Comparison of ENCODE assay signal across 12 cellular contexts in the genomic region with DNA sequence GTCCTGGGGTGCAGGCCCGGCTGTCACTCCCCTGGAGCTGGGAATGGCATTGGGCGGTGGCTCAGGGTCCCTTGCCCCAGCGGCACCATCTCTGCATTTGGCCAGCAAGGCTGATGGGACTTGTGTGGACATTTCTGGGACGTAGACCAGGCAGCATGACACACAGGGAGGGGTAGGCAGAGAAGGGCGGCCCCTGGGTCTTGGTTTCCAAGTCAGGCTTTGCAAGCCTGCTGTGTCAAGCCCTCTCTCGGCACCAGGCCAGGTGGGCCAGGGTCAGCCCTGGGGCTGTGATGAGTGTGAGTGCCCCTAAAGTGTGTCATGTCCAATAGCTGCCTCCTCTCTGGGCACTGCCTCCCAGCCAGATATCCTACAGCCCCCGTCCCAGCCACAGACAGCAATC.
DNase-seq lines count a peak whose midpoint lies in the region; ATAC-seq and TF ChIP-seq lines count a peak whose summit lies in the region.
"Had no signal": no experiment of that assay in that cellular context is flagged by ENCODE, and none has a peak within 500 bp of the region (broad histone marks: within the 10 kb centered on the region; RNA-seq: fewer than 3 reads in every experiment).

No MANE protein-coding gene starts in this region.

- no peaks in the 10 kb centered on the region for H3K9me3 ChIP-seq in Caco-2

- DNase-seq in Caco-2 = no peak
- DNase-seq in RWPE1 (ENCODE audit: low spot score) = no peak
- DNase-seq in epithelial cell of esophagus (ENCODE audit: low read depth) = peak; percentile 76
- no peak for DNase-seq in progenitor cell of endocrine pancreas (ENCODE audit: low spot score, unreplicated experiment)
- no peak for DNase-seq in NCI-H524 treated with DMSO at 0.1 percent for 48 hours (lab: John Stamatoyannopoulos, UW)
- no peak for DNase-seq in NCI-H2081 treated with DMSO at 0.1 percent for 48 hours (lab: John Stamatoyannopoulos, UW)
- DNase-seq: activated CD4-positive, CD25-positive, alpha-beta regulatory T cell treated with anti-CD3 and anti-CD28 coated beads, Interleukin-2, amount 50 U/mL, for 72 hours; central memory CD4-positive, alpha-beta T cell; retina had no signal

- peaks cover 47% of the 10 kb centered on the region for H3K4me1 ChIP-seq in Caco-2

- peak overlapping the region; percentile 27 for H3K27ac Mint-ChIP-seq in Caco-2 (ENCODE audit: unreplicated experiment)
- H3K27ac Mint-ChIP-seq in progenitor cell of endocrine pancreas = peak overlapping the region; percentile 45

- TF ChIP-seq CTCF in Caco-2 (IDR thresholded peaks at IDR 0.05; ENCODE audit: insufficient read depth in 1 of 2, low read depth in 1 of 2, low read length in 1 of 2, severe bottlenecking in 1 of 2, unreplicated experiment in 1 of 2) = no peak
- TF ChIP-seq CTCF in RWPE1 (conservative IDR thresholded peaks at IDR 0.05; ENCODE audit: low read depth) = no peak
- no peak for TF ChIP-seq CTCF in epithelial cell of esophagus (IDR thresholded peaks at IDR 0.05; ENCODE audit: insufficient read depth, low read depth, low read length, missing control alignments)
- no peak for TF ChIP-seq CTCF in progenitor cell of endocrine pancreas (IDR thresholded peaks at IDR 0.05; ENCODE audit: unreplicated experiment)

- peaks cover 65% of the 10 kb centered on the region for H3K36me3 Mint-ChIP-seq in Caco-2 (ENCODE audit: insufficient read depth, unreplicated experiment)
- no peaks in the 10 kb centered on the region for H3K36me3 Mint-ChIP-seq in progenitor cell of endocrine pancreas (ENCODE audit: insufficient read depth)

- ATAC-seq in HG03196 (IDR thresholded peaks at IDR 0.05; ENCODE audit: unreplicated experiment) (no peak), GM18873 (IDR thresholded peaks at IDR 0.05; ENCODE audit: low FRiP score, unreplicated experiment) (no peak)
- ATAC-seq: K562 had no signal

- H3K4me3 ChIP-seq in Caco-2 (ENCODE audit: low read depth, low read length) = no peak overlapping the region
- no peak overlapping the region for H3K4me3 ChIP-seq in epithelial cell of esophagus (ENCODE audit: low read length)
- H3K4me3 ChIP-seq: K562 had no signal

- intact Hi-C loops in Caco-2 (cut with micrococcal nuclease; ENCODE audit: unreplicated experiment) = no loop called here

- H3K27ac ChIP-seq in RWPE1 = peak overlapping the region; percentile 96

- no peaks in the 10 kb centered on the region for H3K27me3 ChIP-seq in Caco-2 (replicated peaks; ENCODE audit: control insufficient read depth, insufficient read depth, low read length)

- H3K4me3 Mint-ChIP-seq in Caco-2 (ENCODE audit: unreplicated experiment) (no peak overlapping the region), progenitor cell of endocrine pancreas (ENCODE audit: low read depth) (no peak overlapping the region)

- H3K9me3 Mint-ChIP-seq in Caco-2 (ENCODE audit: unreplicated experiment) (no peaks in the 10 kb centered on the region), progenitor cell of endocrine pancreas (ENCODE audit: low read depth) (no peaks in the 10 kb centered on the region)

- H3K36me3 ChIP-seq in Caco-2 (ENCODE audit: control insufficient read depth, insufficient read depth, low read length) = peaks cover 1% of the 10 kb centered on the region; the same call in 1 of the 2 replicates

- POLR2A ChIA-PET in Caco-2 (lab: Charles Lee) = no interaction called here
- POLR2A ChIA-PET in RWPE1 (lab: Yijun Ruan, JAX; ENCODE audit: low non-redundant PET) = no interaction called here

- H3K27me3 Mint-ChIP-seq in Caco-2 (ENCODE audit: insufficient read depth, unreplicated experiment) (no peaks in the 10 kb centered on the region), progenitor cell of endocrine pancreas (no peaks in the 10 kb centered on the region)

- BruUV-seq in Caco-2 (replicated peaks; lab: Mats Ljungman, UMichigan) = no TSS peak

- H3K4me1 Mint-ChIP-seq in Caco-2 (ENCODE audit: low read depth, unreplicated experiment) (peaks cover 41% of the 10 kb centered on the region), progenitor cell of endocrine pancreas (ENCODE audit: low read depth) (peaks cover 56% of the 10 kb centered on the region)

- CTCF ChIA-PET in Caco-2 (lab: Charles Lee) = no interaction called here
- CTCF ChIA-PET in RWPE1 (lab: Yijun Ruan, JAX) = no interaction called here
